24 cellular contexts compared by ENCODE assay signal in the genomic region with DNA sequence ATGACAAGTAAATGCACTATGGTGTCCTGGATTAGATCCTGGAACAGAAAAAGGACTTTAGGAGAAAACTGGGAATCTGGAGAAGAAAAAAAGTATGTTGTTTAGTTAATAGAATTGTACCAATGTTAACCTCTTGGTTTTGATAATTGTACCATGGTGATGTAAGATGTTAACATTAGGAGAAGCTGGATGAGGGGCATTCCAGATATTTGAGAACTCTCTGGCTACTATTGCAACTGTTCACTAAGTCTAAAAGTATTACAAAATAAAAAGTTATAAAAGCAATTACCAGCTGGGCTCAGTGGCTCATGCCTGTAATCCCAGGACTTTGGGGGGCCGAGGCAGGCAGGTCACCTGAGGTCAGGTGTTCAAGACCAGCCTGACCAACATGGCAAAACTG.
"Had no signal": no experiment of that assay in that cellular context is flagged by ENCODE, and none has a peak within 500 bp of the region (broad histone marks: within the 10 kb centered on the region; RNA-seq: fewer than 3 reads in every experiment).

No MANE protein-coding gene starts in this region.

- H3K27me3 ChIP-seq: colonic mucosa, esophagus squamous epithelium, gastrocnemius medialis, heart right ventricle, left lung had no signal

- H3K27ac Mint-ChIP-seq: dendritic cell treated with granulocyte-macrophage colony-stimulating factor and Interleukin-4, amounts not matched to agents 40 ng/mL and 50 ng/mL, for 4 days; effector memory CD8-positive, alpha-beta T cell; endodermal cell; naive thymus-derived CD4-positive, alpha-beta T cell had no signal

- H3K4me3 ChIP-seq: colonic mucosa, esophagus squamous epithelium, gastrocnemius medialis, heart right ventricle, left lung, lower lobe of right lung had no signal

- H3K9me3 ChIP-seq: colonic mucosa, esophagus squamous epithelium, gastrocnemius medialis, left lung, lower lobe of right lung had no signal

- ATAC-seq: effector memory CD8-positive, alpha-beta T cell; esophagus mucosa; gastrocnemius medialis; heart right ventricle; left cardiac atrium; left lung; left ventricle myocardium superior; lower lobe of right lung; naive thymus-derived CD4-positive, alpha-beta T cell had no signal

- H3K4me1 ChIP-seq: colonic mucosa, esophagus squamous epithelium, left lung, lower lobe of right lung had no signal

- DNase-seq: colonic mucosa; cortex of kidney; effector CD8-positive, alpha-beta T cell; effector memory CD8-positive, alpha-beta T cell; endodermal cell; erythroblast; esophagus squamous epithelium; foreskin fibroblast; foreskin melanocyte; gastrocnemius medialis; glutamatergic neuron; head of caudate nucleus; heart right ventricle; hippocampal formation; left cardiac atrium; left ventricle myocardium superior; lower lobe of right lung; mesenchymal stem cell; midbrain; naive thymus-derived CD4-positive, alpha-beta T cell had no signal

- H3K9me3 Mint-ChIP-seq: effector memory CD8-positive, alpha-beta T cell; endodermal cell had no signal

- H3K36me3 ChIP-seq: colonic mucosa, gastrocnemius medialis had no signal

- H3K27ac ChIP-seq: colonic mucosa, epithelial cell of prostate, esophagus squamous epithelium, gastrocnemius medialis, heart right ventricle, left lung, lower lobe of right lung had no signal

- H3K27me3 Mint-ChIP-seq: dendritic cell treated with granulocyte-macrophage colony-stimulating factor and Interleukin-4, amounts not matched to agents 40 ng/mL and 50 ng/mL, for 4 days; effector memory CD8-positive, alpha-beta T cell; naive thymus-derived CD4-positive, alpha-beta T cell had no signal

- H3K4me3 Mint-ChIP-seq: dendritic cell treated with granulocyte-macrophage colony-stimulating factor and Interleukin-4, amounts not matched to agents 40 ng/mL and 50 ng/mL, for 4 days; effector memory CD8-positive, alpha-beta T cell; endodermal cell; naive thymus-derived CD4-positive, alpha-beta T cell had no signal
